ENCODE assay signal across 1 cellular context in the genomic region with DNA sequence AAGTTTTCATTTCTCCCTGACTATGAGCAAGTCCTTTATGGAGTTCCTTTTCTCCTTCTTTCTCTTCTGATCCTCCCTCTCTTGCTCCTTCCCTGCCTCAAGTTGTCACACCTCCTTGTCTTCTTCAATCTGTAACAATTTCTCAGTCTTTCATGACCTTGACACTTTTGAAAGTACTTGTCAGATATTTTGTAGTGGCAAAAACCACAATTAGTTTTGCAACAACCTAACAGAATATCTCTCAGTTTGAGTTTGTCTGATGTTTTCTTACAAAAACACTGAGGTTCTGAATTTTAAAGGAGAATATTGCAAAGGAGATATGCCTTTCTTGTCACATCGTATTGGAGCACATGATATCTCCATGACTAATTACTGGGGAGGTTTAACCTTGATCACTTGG.
TF ChIP-seq lines count a peak whose summit lies in the region.

No MANE protein-coding gene starts in this region.

TF ChIP-seq in HCT116, 20 proteins besides CTCF, POLR2A, EP300 and RAD21 (continued from another document):
- TF ChIP-seq CEBPB (IDR thresholded peaks at IDR 0.05; ENCODE audit: low read depth), result no peak
- TF ChIP-seq ZBTB33 (IDR thresholded peaks at IDR 0.05; ENCODE audit: extremely low read depth, insufficient replicate concordance, low read length), result no peak
